25 cellular contexts compared by ENCODE assay signal in genomic region chr3:124201786-124202185, GRCh38.
DNase-seq lines count a peak whose midpoint lies in the region; ATAC-seq, FAIRE-seq and TF ChIP-seq lines count a peak whose summit lies in the region.
"Had no signal": no experiment of that assay in that cellular context is flagged by ENCODE, and none has a peak within 500 bp of the region (broad histone marks: within the 10 kb centered on the region; RNA-seq: fewer than 3 reads in every experiment).

No MANE protein-coding gene starts in this region.

- H3K36me3 Mint-ChIP-seq in glutamatergic neuron (ENCODE audit: unreplicated experiment) (no peaks in the 10 kb centered on the region), neural progenitor cell (no peaks in the 10 kb centered on the region)
- H3K36me3 Mint-ChIP-seq: IgD-negative memory B cell; naive thymus-derived CD8-positive, alpha-beta T cell had no signal

- no peak overlapping the region for H2AFZ ChIP-seq in neural progenitor cell (replicated peaks)

- H3K79me2 ChIP-seq in neural progenitor cell (ENCODE audit: low read depth), result no peaks in the 10 kb centered on the region

- H3K27me3 Mint-ChIP-seq in glutamatergic neuron (ENCODE audit: unreplicated experiment) (peaks cover 11% of the 10 kb centered on the region), neural progenitor cell (ENCODE audit: insufficient read depth, low read depth) (peaks cover 2% of the 10 kb centered on the region)

- H3K4me1 Mint-ChIP-seq in glutamatergic neuron (ENCODE audit: low read depth, unreplicated experiment) (peaks cover 91% of the 10 kb centered on the region), neural progenitor cell (peaks cover 37% of the 10 kb centered on the region)
- H3K4me1 Mint-ChIP-seq: IgD-negative memory B cell; naive thymus-derived CD8-positive, alpha-beta T cell had no signal

- H3K9me3 ChIP-seq in neural progenitor cell (ENCODE audit: low read depth), result no peaks in the 10 kb centered on the region

- H4K20me1 ChIP-seq in neural progenitor cell (ENCODE audit: low read depth), result no peaks in the 10 kb centered on the region

- H3K4me3 ChIP-seq in neural progenitor cell (no peak overlapping the region), brain microvascular endothelial cell (ENCODE audit: low read depth, low read length) (no peak overlapping the region)
- H3K4me3 ChIP-seq: SK-N-MC, skin epidermis had no signal

- peak overlapping the region; percentile 69 for H3K4me3 Mint-ChIP-seq in glutamatergic neuron (ENCODE audit: unreplicated experiment)
- H3K4me3 Mint-ChIP-seq in neural progenitor cell, result no peak overlapping the region
- H3K4me3 Mint-ChIP-seq: activated T-cell treated with anti-CD3 and anti-CD28 coated beads, Interleukin-2, amount 50 U/mL, for 72 hours; CD4-positive, alpha-beta T cell; endodermal cell; IgD-negative memory B cell; naive thymus-derived CD8-positive, alpha-beta T cell had no signal

- TF ChIP-seq CTCF in glutamatergic neuron (IDR thresholded peaks at IDR 0.05; ENCODE audit: partially characterized antibody, unreplicated experiment) (no peak), neural progenitor cell (IDR thresholded peaks at IDR 0.05) (no peak), brain microvascular endothelial cell (IDR thresholded peaks at IDR 0.05; ENCODE audit: low read depth, low read length, missing control alignments) (no peak)

- in situ Hi-C loops in brain microvascular endothelial cell (cut with HindIII; ENCODE audit: low pct_ligation_motif_present, low sequenced_read_pairs), result no loop called here

- H3K27ac Mint-ChIP-seq in glutamatergic neuron (ENCODE audit: unreplicated experiment) (peak overlapping the region; percentile 80), neural progenitor cell (peak overlapping the region; percentile 38)
- H3K27ac Mint-ChIP-seq: activated T-cell treated with anti-CD3 and anti-CD28 coated beads, Interleukin-2, amount 50 U/mL, for 72 hours; CD4-positive, alpha-beta T cell; endodermal cell; IgD-negative memory B cell; naive thymus-derived CD8-positive, alpha-beta T cell had no signal

- H3K9me3 Mint-ChIP-seq in glutamatergic neuron (ENCODE audit: unreplicated experiment) (peaks cover 14% of the 10 kb centered on the region), neural progenitor cell (no peaks in the 10 kb centered on the region)
- H3K9me3 Mint-ChIP-seq: activated T-cell treated with anti-CD3 and anti-CD28 coated beads, Interleukin-2, amount 50 U/mL, for 72 hours; CD4-positive, alpha-beta T cell; endodermal cell; naive thymus-derived CD8-positive, alpha-beta T cell had no signal

- H3K27ac ChIP-seq in neural progenitor cell (no peak overlapping the region), brain microvascular endothelial cell (no peak overlapping the region)
- H3K27ac ChIP-seq: HL-60, SK-N-MC, skin epidermis had no signal

- H3K36me3 ChIP-seq in neural progenitor cell (no peaks in the 10 kb centered on the region), brain microvascular endothelial cell (replicated peaks) (no peaks in the 10 kb centered on the region)

- H3K27me3 ChIP-seq in neural progenitor cell (no peaks in the 10 kb centered on the region), brain microvascular endothelial cell (replicated peaks) (peaks cover 2% of the 10 kb centered on the region)

- no peak for ATAC-seq in HG03175 (IDR thresholded peaks at IDR 0.05; ENCODE audit: unreplicated experiment)
- ATAC-seq: activated T-cell treated with anti-CD3 and anti-CD28 coated beads, Interleukin-2, amount 50 U/mL, for 72 hours; naive thymus-derived CD8-positive, alpha-beta T cell; Panc1 had no signal

- H3K9ac ChIP-seq in neural progenitor cell, result no peak overlapping the region

- FAIRE-seq in GM12891 (lab: Jason Lieb, UNC), result no peak
- FAIRE-seq: astrocyte had no signal

- no peak for TF ChIP-seq POLR2A in GM12891 (IDR thresholded peaks at IDR 0.05; ENCODE audit: low read depth, low read length)

- H3K4me2 ChIP-seq in neural progenitor cell, result no peak overlapping the region

- DNase-seq in DMS 273 (lab: John Stamatoyannopoulos, UW; ENCODE audit: unreplicated experiment) (peak; percentile 93), NCI-H1694 treated with DMSO at 0.1 percent for 48 hours (lab: John Stamatoyannopoulos, UW) (peak; percentile 82), glutamatergic neuron (peak; percentile 56), neural progenitor cell (ENCODE audit: low spot score) (no peak), brain microvascular endothelial cell (no peak), GM12891 (ENCODE audit: insufficient read length, low spot score) (no peak)
- DNase-seq: activated CD4-positive, CD25-positive, alpha-beta regulatory T cell treated with anti-CD3 and anti-CD28 coated beads, Interleukin-2, amount 50 U/mL, for 72 hours; activated naive CD4-positive, alpha-beta T cell treated with anti-CD3 and anti-CD28 coated beads, Interleukin-2, amount 50 U/mL, for 16 hours; activated T-cell treated with anti-CD3 and anti-CD28 coated beads, Interleukin-2, amount 50 U/mL, for 72 hours; CD4-positive, alpha-beta T cell; DND-41; endodermal cell; mesenchymal stem cell; naive thymus-derived CD8-positive, alpha-beta T cell; NCI-H1930; NCI-H526; stimulated activated CD4-positive, alpha-beta T cell treated with anti-CD3 and anti-CD28 coated beads, Interleukin-4, amount 100 ng/mL, for 1 hour; T1000 had no signal

- H3K4me1 ChIP-seq in neural progenitor cell, result peaks cover 26% of the 10 kb centered on the region

- H3F3A ChIP-seq in neural progenitor cell (ENCODE audit: low read depth), result no peaks in the 10 kb centered on the region

TF ChIP-seq in GM12891, 5 proteins besides CTCF, POLR2A, EP300 and RAD21:
- TF ChIP-seq POU2F2 (IDR thresholded peaks at IDR 0.05; ENCODE audit: low read depth, low read length) (no peak), POLR2AphosphoS5 (IDR thresholded peaks at IDR 0.05; ENCODE audit: low read depth, low read length) (no peak), TAF1 (IDR thresholded peaks at IDR 0.05; ENCODE audit: low read depth, low read length) (no peak), PAX5 (IDR thresholded peaks at IDR 0.05; ENCODE audit: insufficient read depth, low read length, severe bottlenecking) (no peak), SPI1 (IDR thresholded peaks at IDR 0.05; ENCODE audit: low read depth, low read length) (no peak)

Comparison
In these comparisons a context has a peak if more than half of its experiments do, and no peak if none do; other contexts are left out.
1. DNase-seq: peak in DMS 273 (single experiment), NCI-H1694 treated with DMSO at 0.1 percent for 48 hours (single experiment) and glutamatergic neuron (single experiment); none in neural progenitor cell (single experiment), brain microvascular endothelial cell (single experiment) and GM12891 (single experiment).